In genomic region chr12:116196752-116197718, GRCh38 we compare ENCODE assay signal across 15 cellular contexts.
DNase-seq lines count a peak whose midpoint lies in the region; ATAC-seq and TF ChIP-seq lines count a peak whose summit lies in the region.
"Had no signal": no experiment of that assay in that cellular context is flagged by ENCODE, and none has a peak within 500 bp of the region (broad histone marks: within the 10 kb centered on the region; RNA-seq: fewer than 3 reads in every experiment).

No MANE protein-coding gene starts in this region.

- H3K9me3 Mint-ChIP-seq in endodermal cell: no peaks in the 10 kb centered on the region
- no peaks in the 10 kb centered on the region for H3K9me3 Mint-ChIP-seq in natural killer cell treated with Interleukin-12 subunit alpha and Interleukin-12 subunit beta and Interleukin-15 and Interleukin-18, amount 100 ng/mL, for 72 hours

- TF ChIP-seq CTCF in GM12865 (IDR thresholded peaks at IDR 0.05; ENCODE audit: insufficient read depth, low read depth, low read length, missing control alignments) (no peak), endodermal cell (conservative IDR thresholded peaks at IDR 0.05) (no peak)

- H3K27me3 Mint-ChIP-seq in endodermal cell (ENCODE audit: insufficient read depth): no peaks in the 10 kb centered on the region
- no peaks in the 10 kb centered on the region for H3K27me3 Mint-ChIP-seq in natural killer cell treated with Interleukin-12 subunit alpha and Interleukin-12 subunit beta and Interleukin-15 and Interleukin-18, amount 100 ng/mL, for 72 hours

- H3K4me3 Mint-ChIP-seq in endodermal cell: no peak overlapping the region
- H3K4me3 Mint-ChIP-seq in natural killer cell treated with Interleukin-12 subunit alpha and Interleukin-12 subunit beta and Interleukin-15 and Interleukin-18, amount 100 ng/mL, for 72 hours: no peak overlapping the region

- H3K4me1 ChIP-seq in endodermal cell (ENCODE audit: control insufficient read depth, insufficient read depth, low read length) (no peaks in the 10 kb centered on the region), mesendoderm (ENCODE audit: control insufficient read depth, low read depth, low read length) (no peaks in the 10 kb centered on the region), SJCRH30 (peaks cover 17% of the 10 kb centered on the region)

- peaks cover 56% of the 10 kb centered on the region for H3K79me2 ChIP-seq in mesendoderm (ENCODE audit: control insufficient read depth, insufficient read depth, low read length)

- H2BK15ac ChIP-seq in mesendoderm (replicated peaks; ENCODE audit: low read depth): no peak overlapping the region

- peaks cover 6% of the 10 kb centered on the region for H3K36me3 ChIP-seq in endodermal cell (ENCODE audit: control insufficient read depth, insufficient read depth, low read length)
- H3K36me3 ChIP-seq in mesendoderm (ENCODE audit: control insufficient read depth, insufficient read depth, low read length): no peaks in the 10 kb centered on the region
- H3K36me3 ChIP-seq in SJCRH30: no peaks in the 10 kb centered on the region
- H3K36me3 ChIP-seq: thoracic aorta had no signal

- ATAC-seq in natural killer cell treated with Interleukin-12 subunit alpha and Interleukin-12 subunit beta and Interleukin-15 and Interleukin-18, amount 100 ng/mL, for 72 hours: no peak
- ATAC-seq in HG02981 (IDR thresholded peaks at IDR 0.05; ENCODE audit: unreplicated experiment): no peak
- ATAC-seq: esophagus mucosa had no signal

- H3K27me3 ChIP-seq in endodermal cell (ENCODE audit: control insufficient read depth, insufficient read depth, low read length, poor library complexity, severe bottlenecking): no peaks in the 10 kb centered on the region
- no peaks in the 10 kb centered on the region for H3K27me3 ChIP-seq in mesendoderm (ENCODE audit: insufficient read depth, low read length, poor library complexity)
- no peaks in the 10 kb centered on the region for H3K27me3 ChIP-seq in SJCRH30

- H2BK120ac ChIP-seq in mesendoderm (ENCODE audit: low read depth, low read length): no peak overlapping the region

- no peak overlapping the region for H3K23ac ChIP-seq in mesendoderm (ENCODE audit: low read length)

- 90 to 95% methylated on average over 11 to 14 of the region's 14 CpGs for WGBS in endodermal cell (ENCODE audit: insufficient coverage in 1 of 2, insufficient read length in 1 of 2), 2 experiments
- WGBS in mesendoderm (ENCODE audit: extremely low coverage, insufficient coverage, low lambda C conversion rate): no CpG with 5 or more reads among the region's 14 CpGs

- peaks cover 11% of the 10 kb centered on the region for H3K79me1 ChIP-seq in mesendoderm (ENCODE audit: low read length)

- H2AK5ac ChIP-seq in mesendoderm (ENCODE audit: low read length): no peak overlapping the region

- DNase-seq in GM12865 (ENCODE audit: low read depth): peak; percentile 20
- peak; percentile 96 for DNase-seq in OCI-M1 (lab: John Stamatoyannopoulos, UW)
- DNase-seq in endodermal cell: no peak
- no peak for DNase-seq in natural killer cell treated with Interleukin-12 subunit alpha and Interleukin-12 subunit beta and Interleukin-15 and Interleukin-18, amount 100 ng/mL, for 72 hours (ENCODE audit: low spot score)
- no peak for DNase-seq in activated CD4-positive, CD25-positive, alpha-beta regulatory T cell treated with anti-CD3 and anti-CD28 coated beads, Interleukin-2, amount 50 U/mL, for 72 hours
- DNase-seq in mesendoderm: no peak
- no peak for DNase-seq in SJCRH30
- DNase-seq: activated CD4-positive, alpha-beta T cell treated with anti-CD3 and anti-CD28 coated beads, Interleukin-2, amount 50 U/mL, for 4 hours; activated naive CD4-positive, alpha-beta T cell; cerebellar nuclear complex; Karpas-422; NCI-H1930 had no signal

- H3K27ac ChIP-seq in endodermal cell (ENCODE audit: low read depth, low read length) (no peak overlapping the region), mesendoderm (ENCODE audit: low read depth, low read length) (no peak overlapping the region), SJCRH30 (no peak overlapping the region)
- H3K27ac ChIP-seq: thoracic aorta had no signal

- H3K9ac ChIP-seq in endodermal cell (ENCODE audit: extremely low read depth, low read length, poor library complexity, severe bottlenecking) (no peak overlapping the region), mesendoderm (ENCODE audit: low read length) (no peak overlapping the region)

- no peak overlapping the region for H3K4me3 ChIP-seq in GM12865 (ENCODE audit: low read depth, low read length)
- no peak overlapping the region for H3K4me3 ChIP-seq in endodermal cell (ENCODE audit: low read length)
- no peak overlapping the region for H3K4me3 ChIP-seq in mesendoderm (ENCODE audit: low read length)
- no peak overlapping the region for H3K4me3 ChIP-seq in SJCRH30
- H3K4me3 ChIP-seq: thoracic aorta had no signal

- H3K4me1 Mint-ChIP-seq in endodermal cell: peaks cover 11% of the 10 kb centered on the region
- peaks cover 61 to 72% of the 10 kb centered on the region in 2 donors for H3K4me1 Mint-ChIP-seq in natural killer cell treated with Interleukin-12 subunit alpha and Interleukin-12 subunit beta and Interleukin-15 and Interleukin-18, amount 100 ng/mL, for 72 hours (ENCODE audit: low read depth in 2 of 2)

- no peak overlapping the region for H4K5ac ChIP-seq in mesendoderm (ENCODE audit: low read length)

- H2BK5ac ChIP-seq in mesendoderm (ENCODE audit: low read length): no peak overlapping the region

- H3K27ac Mint-ChIP-seq in endodermal cell: peak overlapping the region; percentile 6
- peak overlapping the region; percentile 84 to 97 for H3K27ac Mint-ChIP-seq in natural killer cell treated with Interleukin-12 subunit alpha and Interleukin-12 subunit beta and Interleukin-15 and Interleukin-18, amount 100 ng/mL, for 72 hours

- H3K4ac ChIP-seq in mesendoderm (ENCODE audit: low read depth, low read length): no peak overlapping the region

- H3K36me3 Mint-ChIP-seq in endodermal cell (ENCODE audit: low read depth): no peaks in the 10 kb centered on the region
- H3K36me3 Mint-ChIP-seq in natural killer cell treated with Interleukin-12 subunit alpha and Interleukin-12 subunit beta and Interleukin-15 and Interleukin-18, amount 100 ng/mL, for 72 hours: no peaks in the 10 kb centered on the region

- no peaks in the 10 kb centered on the region for H3K9me3 ChIP-seq in endodermal cell (ENCODE audit: control insufficient read depth, low read length)
- no peaks in the 10 kb centered on the region for H3K9me3 ChIP-seq in SJCRH30 (replicated peaks)
- H3K9me3 ChIP-seq: thoracic aorta had no signal

- no peak overlapping the region for H3K4me2 ChIP-seq in mesendoderm (ENCODE audit: low read length)

- no peak overlapping the region for H4K8ac ChIP-seq in mesendoderm (ENCODE audit: low read depth, low read length)

- no peak overlapping the region for H3K18ac ChIP-seq in mesendoderm (ENCODE audit: low read length)

- H3K56ac ChIP-seq in mesendoderm (ENCODE audit: low read length): no peak overlapping the region

Comparison
In these comparisons a context has a peak if more than half of its experiments do, and no peak if none do; other contexts are left out.
1. DNase-seq: peak in GM12865 (single experiment) and OCI-M1 (single experiment); none in endodermal cell (single experiment), natural killer cell treated with Interleukin-12 subunit alpha and Interleukin-12 subunit beta and Interleukin-15 and Interleukin-18, amount 100 ng/mL, for 72 hours (single experiment), activated CD4-positive, CD25-positive, alpha-beta regulatory T cell treated with anti-CD3 and anti-CD28 coated beads, Interleukin-2, amount 50 U/mL, for 72 hours (single experiment), mesendoderm (single experiment) and SJCRH30 (0 of 2).